In genomic region chr21:44065428-44065827, GRCh38 we compare ENCODE assay signal across 8 cellular contexts. TPM values are rescaled to one million over a fixed set of nuclear protein-coding genes. Genes with fewer than 3 reads are reported as not detected.
DNase-seq lines count a peak whose midpoint lies in the region; TF ChIP-seq lines count a peak whose summit lies in the region.

No MANE protein-coding gene starts in this region.

- H3K4me3 ChIP-seq in BLaER1 (no peak overlapping the region), neutrophil (ENCODE audit: low read depth in 1 of 2, low read length in 1 of 2) (no peak overlapping the region)

- H3K18ac ChIP-seq in H9 (ENCODE audit: insufficient read length, low read depth, low read length): no peak overlapping the region

- no peaks in the 10 kb centered on the region for H3K9me3 Mint-ChIP-seq in H9
- H3K9me3 Mint-ChIP-seq in glutamatergic neuron (ENCODE audit: unreplicated experiment): peaks cover 2% of the 10 kb centered on the region

- H3K27me3 ChIP-seq in BLaER1: no peaks in the 10 kb centered on the region
- no peaks in the 10 kb centered on the region for H3K27me3 ChIP-seq in neutrophil
- no peaks in the 10 kb centered on the region for H3K27me3 ChIP-seq in H9 (ENCODE audit: insufficient read depth, low read length)

- H3K27ac ChIP-seq in BLaER1 (peak overlapping the region; percentile 63), neutrophil (peak overlapping the region; percentile 43), H9 (ENCODE audit: insufficient read length, low read depth, low read length) (no peak overlapping the region)

- no peak overlapping the region for H2AFZ ChIP-seq in H9 (ENCODE audit: low read length)

- H3K56ac ChIP-seq in H9 (ENCODE audit: insufficient read length, low read depth, low read length): no peak overlapping the region

- peaks cover 32% of the 10 kb centered on the region for H4K20me1 ChIP-seq in BLaER1
- no peaks in the 10 kb centered on the region for H4K20me1 ChIP-seq in H9 (ENCODE audit: control insufficient read depth, insufficient read depth, insufficient read length)

- H3K27me3 Mint-ChIP-seq in H9 (ENCODE audit: low read depth): no peaks in the 10 kb centered on the region; the same call in 1 of the 2 replicates
- no peaks in the 10 kb centered on the region for H3K27me3 Mint-ChIP-seq in glutamatergic neuron (ENCODE audit: unreplicated experiment)

- peaks cover 78% of the 10 kb centered on the region for H3K36me3 ChIP-seq in BLaER1
- peaks cover 83% of the 10 kb centered on the region for H3K36me3 ChIP-seq in neutrophil

- peaks cover 17% of the 10 kb centered on the region for H3K4me1 ChIP-seq in BLaER1
- peaks cover 0 to 8% of the 10 kb centered on the region in 2 experiments for H3K4me1 ChIP-seq in neutrophil (ENCODE audit: control insufficient read depth in 1 of 2, insufficient read depth in 1 of 2, low read depth in 1 of 2, low read length in 1 of 2)
- H3K4me1 ChIP-seq in H9 (ENCODE audit: insufficient read depth, low read length): no peaks in the 10 kb centered on the region

- no peak overlapping the region for H2AK5ac ChIP-seq in H9 (ENCODE audit: insufficient read length, low read length)

- no peak overlapping the region for H2BK5ac ChIP-seq in H9 (ENCODE audit: insufficient read length, low read length)

- H2BK120ac ChIP-seq in H9 (ENCODE audit: low read depth, low read length, poor library complexity, severe bottlenecking): no peak overlapping the region

- H4K8ac ChIP-seq in H9 (replicated peaks; ENCODE audit: insufficient read length, low read depth, low read length): no peak overlapping the region

- H2BK12ac ChIP-seq in H9 (ENCODE audit: insufficient read length, low read depth, low read length): no peak overlapping the region

- peaks cover 4 to 47% (median 23%) of the 10 kb centered on the region in 3 experiments; a peak in 6 of 7 replicates for H3K36me3 Mint-ChIP-seq in H9 (ENCODE audit: insufficient read depth in 1 of 3, low read depth in 3 of 3)
- H3K36me3 Mint-ChIP-seq in glutamatergic neuron (ENCODE audit: unreplicated experiment): no peaks in the 10 kb centered on the region

- no peaks in the 10 kb centered on the region for H3K79me1 ChIP-seq in H9 (ENCODE audit: insufficient read depth, low read depth, low read length, poor library complexity, severe bottlenecking)

- H3K27ac Mint-ChIP-seq in H9 (peak overlapping the region in 1 of 3 experiments; percentile 80; a peak in 2 of 7 replicates), glutamatergic neuron (ENCODE audit: unreplicated experiment) (no peak overlapping the region)

- no CpG with 5 or more reads among the region's 9 CpGs for WGBS in H9 (ENCODE audit: extremely low coverage, insufficient read length, low lambda C conversion rate)

- peaks cover 2% of the 10 kb centered on the region; the same call in 1 of the 2 replicates for H3K79me2 ChIP-seq in H9 (ENCODE audit: insufficient read depth, low read length)

- H3K4me1 Mint-ChIP-seq in H9: peaks cover 10 to 13% of the 10 kb centered on the region in 2 experiments
- H3K4me1 Mint-ChIP-seq in glutamatergic neuron (ENCODE audit: low read depth, unreplicated experiment): peaks cover 5% of the 10 kb centered on the region

- H4K91ac ChIP-seq in H9 (ENCODE audit: insufficient read length, low read depth, low read length): no peak overlapping the region

- H3K9me3 ChIP-seq in BLaER1: no peaks in the 10 kb centered on the region
- no peaks in the 10 kb centered on the region for H3K9me3 ChIP-seq in neutrophil
- no peaks in the 10 kb centered on the region for H3K9me3 ChIP-seq in H9 (ENCODE audit: control insufficient read depth, low read depth, low read length)

- no peak overlapping the region for H4K5ac ChIP-seq in H9 (ENCODE audit: insufficient read length, low read depth, low read length)

- no peaks in the 10 kb centered on the region for H3K23me2 ChIP-seq in H9 (ENCODE audit: insufficient read length, low read depth, low read length, poor library complexity, severe bottlenecking)

- peak overlapping the region; percentile 60 for H3K4me2 ChIP-seq in BLaER1
- no peak overlapping the region for H3K4me2 ChIP-seq in H9 (ENCODE audit: insufficient read depth, insufficient read length, low read length)

- H3K9ac ChIP-seq in BLaER1: 0 out of 2 replicates have a peak overlapping the region, but pooled peaks have one; percentile 38
- H3K9ac ChIP-seq in H9 (ENCODE audit: extremely low read depth, insufficient read length, low read length): no peak overlapping the region

- no peak for TF ChIP-seq CTCF in neutrophil (IDR thresholded peaks at IDR 0.05)
- no peak for TF ChIP-seq CTCF in H9 (conservative IDR thresholded peaks at IDR 0.05)
- no peak for TF ChIP-seq CTCF in glutamatergic neuron (IDR thresholded peaks at IDR 0.05; ENCODE audit: partially characterized antibody, unreplicated experiment)

- no peak overlapping the region for H2BK20ac ChIP-seq in H9 (ENCODE audit: low read depth, low read length, poor library complexity, severe bottlenecking)

- DNase-seq in NOMO-1 treated with DMSO at 0.1 percent for 48 hours (lab: John Stamatoyannopoulos, UW; ENCODE audit: unreplicated experiment) (peak; percentile 47), NCI-H2107 (lab: John Stamatoyannopoulos, UW) (no peak), H9 (no peak), glutamatergic neuron (no peak), NCI-H1417 (lab: John Stamatoyannopoulos, UW) (no peak)
- DNase-seq in activated T-helper 1 cell treated with anti-CD3 and anti-CD28 coated beads, Interleukin-2, amount 50 U/mL, for 16 hours (ENCODE audit: low read depth in 1 of 2, low spot score in 1 of 2): peak; percentile 30 to 63

- no peak overlapping the region for H3K14ac ChIP-seq in H9 (ENCODE audit: insufficient read depth, low read length)

- no peak overlapping the region for H3K23ac ChIP-seq in H9 (ENCODE audit: insufficient read length, low read depth, low read length)

- no peak overlapping the region for H2BK15ac ChIP-seq in H9 (ENCODE audit: low read depth, low read length)

- H3T11ph ChIP-seq in H9 (ENCODE audit: low read length): no peak overlapping the region

- H3K4me3 Mint-ChIP-seq in H9 (no peak overlapping the region), glutamatergic neuron (ENCODE audit: unreplicated experiment) (no peak overlapping the region)

- H3K4ac ChIP-seq in H9 (ENCODE audit: low read depth, low read length): no peak overlapping the region

RNA-seq across cellular contexts. Expression of gene PWP2, which starts 41.8 kb away (rescaled TPM):
- total RNA-seq in H9 (2021) (6.0 and 6.3 TPM in 2 replicates), glutamatergic neuron (ENCODE audit: unreplicated experiment) (22.1 TPM)

RNA-seq across cellular contexts. Expression of gene TRAPPC10, which starts 53.3 kb away (rescaled TPM):
- total RNA-seq in H9 (2021) (27.9 and 32.9 TPM in 2 replicates), glutamatergic neuron (ENCODE audit: unreplicated experiment) (48.4 TPM)

Comparison
In these comparisons a context has a peak if more than half of its experiments do, and no peak if none do; other contexts are left out.
1. DNase-seq: peak in NOMO-1 treated with DMSO at 0.1 percent for 48 hours (single experiment) and activated T-helper 1 cell treated with anti-CD3 and anti-CD28 coated beads, Interleukin-2, amount 50 U/mL, for 16 hours (2 of 2); none in NCI-H2107 (single experiment), H9 (single experiment), glutamatergic neuron (single experiment) and NCI-H1417 (0 of 3).